Comparison of ENCODE assay signal across 19 cellular contexts in the genomic region with DNA sequence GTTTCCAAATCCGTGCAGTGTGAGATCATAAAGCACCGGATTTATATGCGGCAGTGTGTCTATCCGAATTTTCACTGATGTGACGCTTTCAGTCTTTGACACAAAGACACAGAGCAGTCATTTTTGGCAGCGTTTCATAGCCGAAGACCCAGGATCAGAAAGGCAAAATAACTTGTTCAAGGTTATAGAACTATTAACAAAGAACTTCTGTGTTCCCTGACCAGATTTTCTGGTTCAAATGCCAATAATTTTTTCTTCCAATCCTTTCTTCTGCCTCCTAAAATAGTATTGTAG. TPM values are rescaled to one million over a fixed set of nuclear protein-coding genes. Genes with fewer than 3 reads are reported as not detected.
DNase-seq lines count a peak whose midpoint lies in the region; ATAC-seq, FAIRE-seq and TF ChIP-seq lines count a peak whose summit lies in the region.
"Had no signal": no experiment of that assay in that cellular context is flagged by ENCODE, and none has a peak within 500 bp of the region (broad histone marks: within the 10 kb centered on the region; RNA-seq: fewer than 3 reads in every experiment).

No MANE protein-coding gene starts in this region.

- peaks cover 84% of the 10 kb centered on the region for H3K27me3 Mint-ChIP-seq in nephron (ENCODE audit: low read depth)
- peaks cover 83% of the 10 kb centered on the region for H3K27me3 Mint-ChIP-seq in type B pancreatic cell

- no peak for FAIRE-seq in H1 (lab: Jason Lieb, UNC)
- FAIRE-seq: GM12892, HepG2 had no signal

- ATAC-seq in GM21360 (IDR thresholded peaks at IDR 0.05; ENCODE audit: unreplicated experiment) (no peak), GM18870 (IDR thresholded peaks at IDR 0.05; ENCODE audit: unreplicated experiment) (no peak)
- ATAC-seq: HepG2 had no signal

- no peak overlapping the region for H3K23ac ChIP-seq in H1 (ENCODE audit: insufficient read length)

- no peak overlapping the region for H2AK5ac ChIP-seq in H1 (ENCODE audit: low read depth, low read length)

- H2BK20ac ChIP-seq in H1 (ENCODE audit: low read length): no peak overlapping the region

- no peak overlapping the region for H4K8ac ChIP-seq in H1 (ENCODE audit: extremely low read depth, insufficient read depth, low read length)

- POLR2A ChIA-PET in H1 (lab: Charles Lee; ENCODE audit: partially characterized antibody): interaction anchor here (1.1 kb wide), 1 partner anchor 12 kb away, joined by 3 read pairs; no protein-coding TSS in a partner anchor

- CTCF ChIA-PET in H1 (lab: Charles Lee; ENCODE audit: partially characterized antibody): no interaction called here

- no peaks in the 10 kb centered on the region for H3K79me2 ChIP-seq in H1 (ENCODE audit: control insufficient read depth in 1 of 2, insufficient read depth in 2 of 2, low read length in 2 of 2)

- no peak overlapping the region for H4K91ac ChIP-seq in H1 (replicated peaks; ENCODE audit: insufficient read length, low read length)

- DNase-seq in H1 (ENCODE audit: low read depth in 1 of 2, low spot score in 2 of 2) (no peak), type B pancreatic cell (ENCODE audit: extremely low spot score, unreplicated experiment) (no peak), activated gamma-delta T cell treated with Interleukin-2 at 50 U/mL for 16 hours (no peak)
- DNase-seq: ACHN, AML-193, DMS 273 treated with DMSO at 0.1 percent for 48 hours, KG1, NCI-H510A treated with DMSO at 0.1 percent for 48 hours, SK-N-SH had no signal

- no peaks in the 10 kb centered on the region for H3K36me3 ChIP-seq in HUES64 (ENCODE audit: insufficient read depth, low read length)
- H3K36me3 ChIP-seq in H1 (ENCODE audit: control insufficient read depth in 2 of 4, insufficient read depth in 4 of 4, low read length in 3 of 4): no peaks in the 10 kb centered on the region
- H3K36me3 ChIP-seq: HAP-1 had no signal

- H2BK12ac ChIP-seq in H1 (ENCODE audit: low read depth, low read length): no peak overlapping the region

- H3K4me3 ChIP-seq in HUES64 (ENCODE audit: low read length) (peak overlapping the region; percentile 60), H1 (ENCODE audit: extremely low read depth in 1 of 4, insufficient read depth in 2 of 4, low read depth in 3 of 4, low read length in 4 of 4) (peak overlapping the region in 2 of 4 experiments; percentile 38 to 68; a peak in 3 of 8 replicates)
- H3K4me3 ChIP-seq: HAP-1 had no signal

- no peaks in the 10 kb centered on the region for H3K79me1 ChIP-seq in H1 (ENCODE audit: low read depth, low read length)

- H4K20me1 ChIP-seq in H1 (replicated peaks in 1 of 2; ENCODE audit: control insufficient read depth in 1 of 2, insufficient read depth in 2 of 2, low read length in 2 of 2): peaks cover 0 to 3% of the 10 kb centered on the region in 2 experiments

- H3K27ac Mint-ChIP-seq in nephron (no peak overlapping the region), type B pancreatic cell (no peak overlapping the region)
- H3K27ac Mint-ChIP-seq: CD14-positive monocyte had no signal

- H3K4me1 Mint-ChIP-seq in nephron (no peaks in the 10 kb centered on the region), type B pancreatic cell (ENCODE audit: unreplicated experiment) (no peaks in the 10 kb centered on the region)
- H3K4me1 Mint-ChIP-seq: CD14-positive monocyte had no signal

- no peak overlapping the region for H3K4ac ChIP-seq in H1 (replicated peaks; ENCODE audit: insufficient read length, low read depth, low read length)

- no peak overlapping the region for H3K18ac ChIP-seq in H1 (ENCODE audit: extremely low read depth, low read length)

- H2AFZ ChIP-seq in H1 (ENCODE audit: low read length): no peak overlapping the region

- TF ChIP-seq POLR2A in H1 (IDR thresholded peaks at IDR 0.05; ENCODE audit: control extremely low read depth in 1 of 2, low read depth in 2 of 2, low read length in 2 of 2): no peak

- H2BK120ac ChIP-seq in H1 (replicated peaks; ENCODE audit: low read depth, low read length): no peak overlapping the region

- no peak overlapping the region for H3K27ac ChIP-seq in HUES64 (ENCODE audit: low read depth, low read length)
- H3K27ac ChIP-seq in H1 (ENCODE audit: low read depth, low read length): no peak overlapping the region

- peak overlapping the region; percentile 72 to 74 for H3K4me2 ChIP-seq in H1 (ENCODE audit: insufficient read depth in 1 of 2, low read depth in 2 of 2, low read length in 2 of 2)
- H3K4me2 ChIP-seq: SK-N-SH had no signal

- H4K5ac ChIP-seq in H1 (ENCODE audit: insufficient read length, low read depth, low read length): no peak overlapping the region

- H3K36me3 Mint-ChIP-seq in nephron (ENCODE audit: low read depth) (no peaks in the 10 kb centered on the region), type B pancreatic cell (no peaks in the 10 kb centered on the region)

- H3K23me2 ChIP-seq in H1 (ENCODE audit: low read depth, low read length): peaks cover 5% of the 10 kb centered on the region; the same call in 1 of the 2 replicates

- H3K14ac ChIP-seq in H1 (ENCODE audit: insufficient read length): no peak overlapping the region

- H3K4me3 Mint-ChIP-seq in nephron (peak overlapping the region; percentile 76 to 80 (median 78)), type B pancreatic cell (peak overlapping the region; percentile 82)

- TF ChIP-seq RAD21 in H1 (IDR thresholded peaks at IDR 0.05 in 1 of 2, conservative IDR thresholded peaks at IDR 0.05 in 1 of 2; ENCODE audit: low read depth in 2 of 2, low read length in 2 of 2): no peak

- H3K9me3 Mint-ChIP-seq in nephron (peaks cover 5% of the 10 kb centered on the region), type B pancreatic cell (peaks cover 4% of the 10 kb centered on the region)

- WGBS in HUES64: 61% methylated on average over 7 of the region's 7 CpGs
- whole genome bisulfite sequencing in H1 (ENCODE audit: extremely low coverage in 1 of 2, insufficient coverage in 1 of 2, insufficient read length in 1 of 2, insufficient replicate concordance in 2 of 2, low coverage in 1 of 2, low lambda C conversion rate in 2 of 2, missing lambda C conversion rate in 1 of 2), 2 experiments: 64% methylated on average over 7 of the region's 7 CpGs; no CpG with 5 or more reads in 1 of the 2 experiments

- no peak overlapping the region for H2BK5ac ChIP-seq in H1 (ENCODE audit: low read depth, low read length)

- no peak for TF ChIP-seq EP300 in H1 (IDR thresholded peaks at IDR 0.05; ENCODE audit: borderline replicate concordance in 1 of 2, low read depth in 2 of 2, low read length in 2 of 2)

- TF ChIP-seq CTCF in H1 (IDR thresholded peaks at IDR 0.05; ENCODE audit: control extremely low read depth in 1 of 3, insufficient read depth in 1 of 3, low read depth in 1 of 3, low read length in 3 of 3) (no peak), nephron (IDR thresholded peaks at IDR 0.05; ENCODE audit: unreplicated experiment in 3 of 3) (no peak), type B pancreatic cell (conservative IDR thresholded peaks at IDR 0.05) (no peak)

- H3K4me1 ChIP-seq in HUES64 (ENCODE audit: insufficient read depth, low read length) (no peaks in the 10 kb centered on the region), H1 (replicated peaks in 1 of 4; ENCODE audit: control insufficient read depth in 3 of 4, insufficient read depth in 4 of 4, low read length in 3 of 4) (peaks cover 0 to 8% (median 0%) of the 10 kb centered on the region in 4 experiments; a peak in 2 of 7 replicates)
- H3K4me1 ChIP-seq: HAP-1 had no signal

- H2BK15ac ChIP-seq in H1 (ENCODE audit: low read length): no peak overlapping the region

- no peak overlapping the region for H3K56ac ChIP-seq in H1 (replicated peaks; ENCODE audit: insufficient read length, low read depth, low read length)

- H3K9ac ChIP-seq in HUES64 (ENCODE audit: low read depth, low read length): no peak overlapping the region
- no peak overlapping the region for H3K9ac ChIP-seq in H1 (replicated peaks in 1 of 4; ENCODE audit: extremely low read depth in 1 of 4, low read depth in 3 of 4, low read length in 3 of 4)
- H3K9ac ChIP-seq: SK-N-SH had no signal

- H3K9me3 ChIP-seq in HUES64 (ENCODE audit: insufficient read depth, low read depth, low read length) (no peaks in the 10 kb centered on the region), H1 (ENCODE audit: insufficient read depth in 2 of 2, low read depth in 1 of 2, low read length in 1 of 2) (no peaks in the 10 kb centered on the region)
- H3K9me3 ChIP-seq: HAP-1, SK-N-SH had no signal

- H3K27me3 ChIP-seq in HUES64 (ENCODE audit: insufficient read depth, low read length) (peaks cover 66% of the 10 kb centered on the region), H1 (replicated peaks in 1 of 4; ENCODE audit: control insufficient read depth in 3 of 4, extremely low read depth in 1 of 4, insufficient read depth in 3 of 4, low read length in 3 of 4) (peaks cover 7 to 25% (median 24%) of the 10 kb centered on the region in 4 experiments)

TF ChIP-seq in H1, 55 proteins besides CTCF, POLR2A, EP300 and RAD21:
- TF ChIP-seq RBBP5 (IDR thresholded peaks at IDR 0.05; ENCODE audit: borderline replicate concordance, low read depth, low read length) (no peak), SUZ12 (IDR thresholded peaks at IDR 0.05; ENCODE audit: low read length) (peak; percentile 9; the same call in 1 of the 2 replicates), RFX5 (IDR thresholded peaks at IDR 0.05; ENCODE audit: borderline replicate concordance, low read depth, low read length) (no peak), EZH2 (IDR thresholded peaks at IDR 0.05; ENCODE audit: low read depth, low read length, severe bottlenecking) (peak; percentile 60), BRCA1 (IDR thresholded peaks at IDR 0.05; ENCODE audit: low read depth, low read length) (no peak), SAP30 (IDR thresholded peaks at IDR 0.05; ENCODE audit: insufficient read depth, insufficient replicate concordance, low read length) (no peak)

RNA-seq across cellular contexts. Expression of gene MARCHF11, which starts 1.1 kb away (rescaled TPM):
- polyA plus RNA-seq in HUES64 (2013, experiment 1 of 2): 0.65 TPM
- 1.3 TPM for polyA plus RNA-seq in HUES64 (2013, experiment 2 of 2)
- 0.82 and 0.86 TPM in 2 replicates for total RNA-seq in H1 (2021; fragmentation: NEBNext Ultra II Directional; extraction: Animal tissue kit (Norgen Biotek cat#: 25700))
- polyA plus RNA-seq in H1 (2011; rRNA removed): 0.27 and 0.30 TPM in 2 replicates
- polyA plus RNA-seq in H1 (2011; cell fraction: cytosol; rRNA removed): 0.57 TPM
- 2.2 TPM for polyA plus RNA-seq in H1 (2011; cell fraction: nucleus; rRNA removed)
- 0.48 to 1.2 TPM (median 0.70 TPM) in 3 of 4 replicates, not detected in the other for polyA plus RNA-seq in H1 (2012, experiment 1 of 2)
- polyA plus RNA-seq in H1 (2012, experiment 2 of 2): 0.09 TPM
- 1.2 TPM for polyA plus RNA-seq in H1 (2013, experiment 1 of 2)
- polyA plus RNA-seq in H1 (2013, experiment 2 of 2): 0.85 TPM
- 0.20 and 0.44 TPM in 2 replicates for polyA minus RNA-seq in H1 (2011; rRNA and poly(A)+ RNA removed)
- not detected for polyA minus RNA-seq in H1 (2011; cell fraction: cytosol; rRNA and poly(A)+ RNA removed)
- not detected for polyA minus RNA-seq in H1 (2011; cell fraction: nucleus; rRNA and poly(A)+ RNA removed)
- total RNA-seq in type B pancreatic cell (ENCODE audit: low replicate concordance): 1.0 and 1.2 TPM in 2 replicates
- total RNA-seq: Daoy, HepG2, OCI-LY7 had no signal
- polyA plus RNA-seq: CD14-positive monocyte, HepG2 had no signal
